14 cellular contexts compared by ENCODE assay signal in genomic region chr19:13983213-13983889, GRCh38. TPM values are rescaled to one million over a fixed set of nuclear protein-coding genes. Genes with fewer than 3 reads are reported as not detected.
DNase-seq lines count a peak whose midpoint lies in the region; ATAC-seq and TF ChIP-seq lines count a peak whose summit lies in the region.
"Had no signal": no experiment of that assay in that cellular context is flagged by ENCODE, and none has a peak within 500 bp of the region (broad histone marks: within the 10 kb centered on the region; RNA-seq: fewer than 3 reads in every experiment).

No MANE protein-coding gene starts in this region.

- no peaks in the 10 kb centered on the region for H3K9me3 Mint-ChIP-seq in activated T-cell treated with anti-CD3 and anti-CD28 coated beads, Interleukin-2, amount 50 U/mL, for 4 hours

- no peak for TF ChIP-seq CTCF in WERI-Rb-1 (IDR thresholded peaks at IDR 0.05; ENCODE audit: low read depth, low read length)
- TF ChIP-seq CTCF in osteoblast (IDR thresholded peaks at IDR 0.05; ENCODE audit: extremely low read depth, low read depth, low read length), result no peak
- no peak for TF ChIP-seq CTCF in esophagus squamous epithelium (IDR thresholded peaks at IDR 0.05)

- no peaks in the 10 kb centered on the region for H3K79me2 ChIP-seq in osteoblast (ENCODE audit: insufficient read depth, low read length)

- H3K27ac ChIP-seq in WERI-Rb-1, result peak overlapping the region; percentile 72
- no peak overlapping the region for H3K27ac ChIP-seq in osteoblast (ENCODE audit: low read depth, low read length)
- H3K27ac ChIP-seq in esophagus squamous epithelium, result peak overlapping the region in 1 of 4 donors; percentile 2
- H3K27ac ChIP-seq: gastroesophageal sphincter had no signal

- H3K27me3 ChIP-seq in WERI-Rb-1 (ENCODE audit: insufficient read depth, low read depth, severe bottlenecking) (no peaks in the 10 kb centered on the region), osteoblast (ENCODE audit: insufficient read depth, low read length) (no peaks in the 10 kb centered on the region), esophagus squamous epithelium (no peaks in the 10 kb centered on the region)
- H3K27me3 ChIP-seq: gastroesophageal sphincter had no signal

- TF ChIP-seq POLR2A in esophagus squamous epithelium (IDR thresholded peaks at IDR 0.05), result no peak

- H3K4me1 ChIP-seq in osteoblast (ENCODE audit: insufficient read depth, low read length), result peaks cover 8% of the 10 kb centered on the region
- peaks cover 27 to 60% (median 28%) of the 10 kb centered on the region in 3 donors for H3K4me1 ChIP-seq in esophagus squamous epithelium

- no CpG with 5 or more reads among the region's 21 CpGs for WGBS in esophagus squamous epithelium, 2 donors

- no peak overlapping the region for H3K4me3 Mint-ChIP-seq in activated T-cell treated with anti-CD3 and anti-CD28 coated beads, Interleukin-2, amount 50 U/mL, for 4 hours

- H3K36me3 ChIP-seq in WERI-Rb-1 (peaks cover 17% of the 10 kb centered on the region), osteoblast (ENCODE audit: insufficient read depth, low read length) (peaks cover 5% of the 10 kb centered on the region), esophagus squamous epithelium (peaks cover 0 to 49% (median 5%) of the 10 kb centered on the region in 3 donors)

- H3K36me3 Mint-ChIP-seq in activated T-cell treated with anti-CD3 and anti-CD28 coated beads, Interleukin-2, amount 50 U/mL, for 4 hours (ENCODE audit: insufficient read depth), result no peaks in the 10 kb centered on the region

- H3K4me1 Mint-ChIP-seq in activated T-cell treated with anti-CD3 and anti-CD28 coated beads, Interleukin-2, amount 50 U/mL, for 4 hours (ENCODE audit: low read depth), result peaks cover 61% of the 10 kb centered on the region

- DNase-seq in activated T-cell treated with anti-CD3 and anti-CD28 coated beads, Interleukin-2, amount 50 U/mL, for 4 hours, result peak; percentile 31
- DNase-seq in activated T-cell treated with anti-CD3 and anti-CD28 coated beads for 4 hours (no peak), NCI-H1417 (lab: John Stamatoyannopoulos, UW) (peak; percentile 23 to 95 (median 94)), WERI-Rb-1 (peak; percentile 85), osteoblast (ENCODE audit: insufficient read length, low spot score, missing footprints) (peak; percentile 86), HuH-7 (ENCODE audit: low spot score) (no peak), esophagus squamous epithelium (lab: John Stamatoyannopoulos, UW) (no peak), amygdala (lab: John Stamatoyannopoulos, UW) (no peak)
- DNase-seq: AML-193, amniotic stem cell, NCI-H446, SHP77 treated with DMSO at 0.1 percent for 48 hours had no signal

- no peaks in the 10 kb centered on the region for H3K9me3 ChIP-seq in WERI-Rb-1 (ENCODE audit: severe bottlenecking)
- H3K9me3 ChIP-seq in osteoblast (ENCODE audit: low read depth, low read length), result no peaks in the 10 kb centered on the region
- H3K9me3 ChIP-seq in esophagus squamous epithelium, result no peaks in the 10 kb centered on the region
- H3K9me3 ChIP-seq: gastroesophageal sphincter had no signal

- intact Hi-C loops in esophagus squamous epithelium (cut with DNase I), result no loop called here

- no peaks in the 10 kb centered on the region for H4K20me1 ChIP-seq in osteoblast (ENCODE audit: insufficient read depth, low read length)

- no peak overlapping the region for H2AFZ ChIP-seq in osteoblast (ENCODE audit: low read length)

- H3K4me3 ChIP-seq in WERI-Rb-1 (ENCODE audit: low read depth, low read length) (no peak overlapping the region), osteoblast (ENCODE audit: insufficient read depth, low read length) (no peak overlapping the region), esophagus squamous epithelium (no peak overlapping the region)
- H3K4me3 ChIP-seq: gastroesophageal sphincter had no signal

- H3K4me2 ChIP-seq in osteoblast (ENCODE audit: insufficient read depth, low read length), result no peak overlapping the region

- ATAC-seq in activated T-cell treated with anti-CD3 and anti-CD28 coated beads, Interleukin-2, amount 50 U/mL, for 4 hours, result no peak
- ATAC-seq: gastroesophageal sphincter had no signal

- no peaks in the 10 kb centered on the region for H3K27me3 Mint-ChIP-seq in activated T-cell treated with anti-CD3 and anti-CD28 coated beads, Interleukin-2, amount 50 U/mL, for 4 hours (ENCODE audit: low read depth)

RNA-seq across cellular contexts. Expression of gene RFX1, which starts 22.8 kb away (rescaled TPM):
- total RNA-seq in activated T-cell treated with anti-CD3 and anti-CD28 coated beads, Interleukin-2, amount 50 U/mL, for 4 hours, result 10 to 100 TPM; 11.3 to 13.8 (median 12.3) TPM
- total RNA-seq in osteoblast (2.4 and 2.5 TPM in 2 replicates), esophagus squamous epithelium (1 to 10 TPM; 1.8 to 7.5 (median 3.9) TPM)

RNA-seq across cellular contexts. Expression of gene DCAF15, which starts 31.0 kb away (rescaled TPM):
- 10 to 100 TPM; 65.2 to 75.4 (median 66.2) TPM for total RNA-seq in activated T-cell treated with anti-CD3 and anti-CD28 coated beads, Interleukin-2, amount 50 U/mL, for 4 hours
- total RNA-seq in osteoblast (11.5 and 11.9 TPM in 2 replicates), esophagus squamous epithelium (10 to 100 TPM; 14.7 to 23.1 (median 19.5) TPM)

RNA-seq across cellular contexts. Expression of gene RLN3, which starts 44.6 kb away (rescaled TPM):
- total RNA-seq in activated T-cell treated with anti-CD3 and anti-CD28 coated beads, Interleukin-2, amount 50 U/mL, for 4 hours, result not detected
- not detected in 2 replicates for total RNA-seq in osteoblast
- total RNA-seq in esophagus squamous epithelium, result not detected
- total RNA-seq: gastroesophageal sphincter, HT1080 had no signal

RNA-seq across cellular contexts. Expression of gene PODNL1, which starts 45.1 kb away (rescaled TPM):
- under 1 TPM in 2 of 3 donors, not detected in 1; 0.08 to 0.30 TPM for total RNA-seq in activated T-cell treated with anti-CD3 and anti-CD28 coated beads, Interleukin-2, amount 50 U/mL, for 4 hours
- total RNA-seq in osteoblast (4.0 and 6.5 TPM in 2 replicates), esophagus squamous epithelium (1 to 10 TPM; 2.3 to 8.0 (median 3.3) TPM)

RNA-seq across cellular contexts. Expression of gene IL27RA, which starts 48.2 kb away (rescaled TPM):
- 100 to 1,000 TPM in 1 of 3 donors, 10 to 100 TPM in 2; 91.2 to 102 (median 94.0) TPM for total RNA-seq in activated T-cell treated with anti-CD3 and anti-CD28 coated beads, Interleukin-2, amount 50 U/mL, for 4 hours
- total RNA-seq in osteoblast (1.1 and 1.2 TPM in 2 replicates), esophagus squamous epithelium (1 to 10 TPM in 3 of 4 donors, under 1 TPM in 1; 0.83 to 4.9 (median 2.1) TPM)

Comparison
In these comparisons a context has a peak if more than half of its experiments do, and no peak if none do; other contexts are left out.
1. DNase-seq: peak in activated T-cell treated with anti-CD3 and anti-CD28 coated beads, Interleukin-2, amount 50 U/mL, for 4 hours (single experiment), NCI-H1417 (3 of 3), WERI-Rb-1 (single experiment) and osteoblast (single experiment); none in activated T-cell treated with anti-CD3 and anti-CD28 coated beads for 4 hours (single experiment), HuH-7 (single experiment), esophagus squamous epithelium (single experiment) and amygdala (0 of 56).